18 cellular contexts compared by ENCODE assay signal in genomic region chr17:47218896-47219430, GRCh38. TPM values are rescaled to one million over a fixed set of nuclear protein-coding genes. Genes with fewer than 3 reads are reported as not detected.
DNase-seq lines count a peak whose midpoint lies in the region; ATAC-seq and TF ChIP-seq lines count a peak whose summit lies in the region.
"Had no signal": no experiment of that assay in that cellular context is flagged by ENCODE, and none has a peak within 500 bp of the region (broad histone marks: within the 10 kb centered on the region; RNA-seq: fewer than 3 reads in every experiment).

No MANE protein-coding gene starts in this region.

- H3K4me1 Mint-ChIP-seq in stimulated activated naive CD8-positive, alpha-beta T cell treated with anti-CD3 and anti-CD28 coated beads, Interleukin-15, amount 100 ng/mL, for 72 hours: peaks cover 35% of the 10 kb centered on the region
- no peaks in the 10 kb centered on the region for H3K4me1 Mint-ChIP-seq in Caco-2 (ENCODE audit: low read depth, unreplicated experiment)

- intact Hi-C loops in right cardiac atrium (cut with DNase I) (no loop called here), upper lobe of right lung (cut with DNase I) (no loop called here), Caco-2 (cut with micrococcal nuclease; ENCODE audit: unreplicated experiment) (no loop called here)

- H3K9me3 ChIP-seq in right cardiac atrium (ENCODE audit: control insufficient read depth, low read length) (no peaks in the 10 kb centered on the region), upper lobe of right lung (no peaks in the 10 kb centered on the region), Caco-2 (0 out of 2 replicates have a peak, but pooled peaks cover 4% of the 10 kb centered on the region)
- H3K9me3 ChIP-seq: gastroesophageal sphincter had no signal

- H3K36me3 ChIP-seq in upper lobe of right lung (no peaks in the 10 kb centered on the region), Caco-2 (ENCODE audit: control insufficient read depth, insufficient read depth, low read length) (no peaks in the 10 kb centered on the region)
- H3K36me3 ChIP-seq: brain microvascular endothelial cell, gastroesophageal sphincter had no signal

- WGBS in right cardiac atrium: 27% methylated on average over 6 of the region's 6 CpGs

- H3K4me3 Mint-ChIP-seq in stimulated activated naive CD8-positive, alpha-beta T cell treated with anti-CD3 and anti-CD28 coated beads, Interleukin-15, amount 100 ng/mL, for 72 hours: peak overlapping the region; percentile 24 to 74
- H3K4me3 Mint-ChIP-seq in Caco-2 (ENCODE audit: unreplicated experiment): no peak overlapping the region
- H3K4me3 Mint-ChIP-seq: type B pancreatic cell had no signal

- no TSS peak for BruUV-seq in Caco-2 (replicated peaks; lab: Mats Ljungman, UMichigan)

- POLR2A ChIA-PET in Caco-2 (lab: Charles Lee): no interaction called here

- CTCF ChIA-PET in Caco-2 (lab: Charles Lee): no interaction called here

- H3K4me3 ChIP-seq in right cardiac atrium (ENCODE audit: low read length) (no peak overlapping the region), upper lobe of right lung (no peak overlapping the region), Caco-2 (ENCODE audit: low read depth, low read length) (no peak overlapping the region)
- H3K4me3 ChIP-seq: gastroesophageal sphincter had no signal

- H3K27me3 ChIP-seq in right cardiac atrium (ENCODE audit: control insufficient read depth, insufficient read depth) (no peaks in the 10 kb centered on the region), upper lobe of right lung (no peaks in the 10 kb centered on the region), Caco-2 (replicated peaks; ENCODE audit: control insufficient read depth, insufficient read depth, low read length) (no peaks in the 10 kb centered on the region)
- H3K27me3 ChIP-seq: brain microvascular endothelial cell, gastroesophageal sphincter had no signal

- H3K27ac ChIP-seq in right cardiac atrium (ENCODE audit: low read length) (peak overlapping the region; percentile 83), upper lobe of right lung (no peak overlapping the region)
- H3K27ac ChIP-seq: brain microvascular endothelial cell, gastroesophageal sphincter, RWPE1 had no signal

- H3K27me3 Mint-ChIP-seq in stimulated activated naive CD8-positive, alpha-beta T cell treated with anti-CD3 and anti-CD28 coated beads, Interleukin-15, amount 100 ng/mL, for 72 hours: no peaks in the 10 kb centered on the region
- H3K27me3 Mint-ChIP-seq in Caco-2 (ENCODE audit: insufficient read depth, unreplicated experiment): no peaks in the 10 kb centered on the region

- in situ Hi-C loops in GM13976 (cut with MboI; ENCODE audit: low sequenced_read_pairs, unreplicated experiment): no loop called here

- no peak for ATAC-seq in stimulated activated naive CD8-positive, alpha-beta T cell treated with anti-CD3 and anti-CD28 coated beads, Interleukin-15, amount 100 ng/mL, for 72 hours
- ATAC-seq in stimulated activated naive CD8-positive, alpha-beta T cell treated with anti-CD3 and anti-CD28 coated beads, Interleukin-15, Interleukin-2, amounts not matched to agents 100 U/mL and 50 U/mL, for 24 hours: no peak
- peak; percentile 83 to 85 for ATAC-seq in right cardiac atrium
- peak; percentile 24 for ATAC-seq in upper lobe of right lung
- ATAC-seq: gastroesophageal sphincter had no signal

- peaks cover 7 to 21% of the 10 kb centered on the region in 2 donors for H3K9me3 Mint-ChIP-seq in stimulated activated naive CD8-positive, alpha-beta T cell treated with anti-CD3 and anti-CD28 coated beads, Interleukin-15, amount 100 ng/mL, for 72 hours
- H3K9me3 Mint-ChIP-seq in Caco-2 (ENCODE audit: unreplicated experiment): peaks cover 9% of the 10 kb centered on the region
- H3K9me3 Mint-ChIP-seq: type B pancreatic cell had no signal

- H3K36me3 Mint-ChIP-seq in Caco-2 (ENCODE audit: insufficient read depth, unreplicated experiment): no peaks in the 10 kb centered on the region

- H3K4me1 ChIP-seq in right cardiac atrium (ENCODE audit: control insufficient read depth, insufficient read depth, low read length) (peaks cover 7% of the 10 kb centered on the region), upper lobe of right lung (peaks cover 11% of the 10 kb centered on the region), Caco-2 (peaks cover 15% of the 10 kb centered on the region; the same call in 1 of the 2 replicates)

- H3K27ac Mint-ChIP-seq in stimulated activated naive CD8-positive, alpha-beta T cell treated with anti-CD3 and anti-CD28 coated beads, Interleukin-15, amount 100 ng/mL, for 72 hours: peak overlapping the region; percentile 42 to 70
- H3K27ac Mint-ChIP-seq in Caco-2 (ENCODE audit: unreplicated experiment): no peak overlapping the region
- H3K27ac Mint-ChIP-seq: type B pancreatic cell had no signal

- no peak for DNase-seq in stimulated activated naive CD8-positive, alpha-beta T cell treated with anti-CD3 and anti-CD28 coated beads, Interleukin-15, amount 100 ng/mL, for 72 hours
- no peak for DNase-seq in stimulated activated naive CD8-positive, alpha-beta T cell treated with anti-CD3 and anti-CD28 coated beads, Interleukin-15, Interleukin-2, amounts not matched to agents 100 U/mL and 50 U/mL, for 24 hours
- DNase-seq in UCSD-AML1 (lab: John Stamatoyannopoulos, UW; ENCODE audit: unreplicated experiment) (peak; percentile 56), right cardiac atrium (peak in 2 of 3 donors; percentile 52 to 83), upper lobe of right lung (no peak), GM13976 (ENCODE audit: low spot score) (no peak), GM20000 (ENCODE audit: low spot score) (no peak), Caco-2 (no peak)
- DNase-seq: activated naive CD4-positive, alpha-beta T cell; brain microvascular endothelial cell; DMS153; NCI-H1092 treated with DMSO at 0.1 percent for 48 hours; NCI-H446; T-helper 9 cell had no signal

- no peak for TF ChIP-seq CTCF in upper lobe of right lung (IDR thresholded peaks at IDR 0.05)
- no peak for TF ChIP-seq CTCF in GM13976 (IDR thresholded peaks at IDR 0.05; ENCODE audit: borderline replicate concordance, control extremely low read depth, extremely low read depth, insufficient read depth, missing control alignments)
- no peak for TF ChIP-seq CTCF in GM20000 (IDR thresholded peaks at IDR 0.05; ENCODE audit: extremely low read depth, missing control alignments)
- TF ChIP-seq CTCF in Caco-2 (IDR thresholded peaks at IDR 0.05; ENCODE audit: insufficient read depth in 1 of 2, low read depth in 1 of 2, low read length in 1 of 2, severe bottlenecking in 1 of 2, unreplicated experiment in 1 of 2): no peak

RNA-seq across cellular contexts. Expression of gene MYL4, which starts 9.8 kb away (rescaled TPM):
- total RNA-seq in right cardiac atrium (1,000 to 10,000 TPM; 3,878 to 6,276 (median 5,738) TPM), upper lobe of right lung (2.2 TPM), Caco-2 (2022) (0.39 TPM in 1 of 2 replicates, not detected in the other)
- 10,368 TPM for polyA plus RNA-seq in right cardiac atrium
- polyA plus RNA-seq: keratinocyte had no signal

RNA-seq across cellular contexts. Expression of gene CDC27, which starts 29.9 kb away (rescaled TPM):
- total RNA-seq in right cardiac atrium: 10 to 100 TPM; 74.2 to 87.0 (median 82.3) TPM
- polyA plus RNA-seq in right cardiac atrium: 15.2 TPM
- total RNA-seq in upper lobe of right lung: 72.1 TPM
- total RNA-seq in Caco-2 (2022): 92.6 and 104 TPM in 2 replicates

RNA-seq across cellular contexts. Expression of gene ITGB3, which starts 34.7 kb away (rescaled TPM):
- 10 to 100 TPM in 1 of 4 donors, 1 to 10 TPM in 3; 5.0 to 11.9 (median 6.5) TPM for total RNA-seq in right cardiac atrium
- 2.3 TPM for polyA plus RNA-seq in right cardiac atrium
- 6.6 TPM for total RNA-seq in upper lobe of right lung
- total RNA-seq in Caco-2 (2022): 0.48 and 1.2 TPM in 2 replicates
- polyA plus RNA-seq: keratinocyte had no signal

Comparison
In these comparisons a context has a peak if more than half of its experiments do, and no peak if none do; other contexts are left out.
1. ATAC-seq: peak in right cardiac atrium (2 of 2) and upper lobe of right lung (single experiment); none in stimulated activated naive CD8-positive, alpha-beta T cell treated with anti-CD3 and anti-CD28 coated beads, Interleukin-15, amount 100 ng/mL, for 72 hours (single experiment) and stimulated activated naive CD8-positive, alpha-beta T cell treated with anti-CD3 and anti-CD28 coated beads, Interleukin-15, Interleukin-2, amounts not matched to agents 100 U/mL and 50 U/mL, for 24 hours (single experiment).
2. DNase-seq: peak in UCSD-AML1 (single experiment) and right cardiac atrium (2 of 3); none in stimulated activated naive CD8-positive, alpha-beta T cell treated with anti-CD3 and anti-CD28 coated beads, Interleukin-15, amount 100 ng/mL, for 72 hours (0 of 2), stimulated activated naive CD8-positive, alpha-beta T cell treated with anti-CD3 and anti-CD28 coated beads, Interleukin-15, Interleukin-2, amounts not matched to agents 100 U/mL and 50 U/mL, for 24 hours (single experiment), upper lobe of right lung (single experiment), GM13976 (single experiment), GM20000 (single experiment) and Caco-2 (0 of 2).
3. RNA of gene MYL4, which starts 9.8 kb away (total RNA-seq): 3,878 to 6,276 TPM in right cardiac atrium; 2.2 TPM in upper lobe of right lung (single experiment) and 0.39 TPM in Caco-2; every median in the first group is over 1,000 times any median in the second.